ENCODE assay signal across 16 cellular contexts in genomic region chr7:109259151-109259550, GRCh38.
A peak's percentile ranks its signal among the peaks of the same experiment; 100 is the strongest.
DNase-seq lines count a peak whose midpoint lies in the region; ATAC-seq and TF ChIP-seq lines count a peak whose summit lies in the region.
"Had no signal": no experiment of that assay in that cellular context is flagged by ENCODE, and none has a peak within 500 bp of the region (broad histone marks: within the 10 kb centered on the region; RNA-seq: fewer than 3 reads in every experiment).

No MANE protein-coding gene starts in this region.

- H3K4me1 ChIP-seq in H9 (ENCODE audit: insufficient read depth, low read length) (peaks cover 2% of the 10 kb centered on the region; the same call in 1 of the 2 replicates), SK-N-SH (ENCODE audit: control insufficient read depth in 1 of 2, insufficient read depth in 2 of 2, low read depth in 1 of 2, low read length in 1 of 2) (no peaks in the 10 kb centered on the region)

- H2BK12ac ChIP-seq in H9 (ENCODE audit: insufficient read length, low read depth, low read length): no peak overlapping the region

- H3K27ac Mint-ChIP-seq in H9 (peak overlapping the region in 2 of 3 experiments; percentile 57 to 77; a peak in 3 of 7 replicates), brain (peak overlapping the region in 3 of 5 experiments; percentile 4 to 56 (median 35))
- H3K27ac Mint-ChIP-seq in activated naive CD4-positive, alpha-beta T cell treated with anti-CD3 and anti-CD28 coated beads, Interleukin-2, amount 50 U/mL, for 72 hours: no peak overlapping the region
- H3K27ac Mint-ChIP-seq: IgD-negative memory B cell; stimulated activated naive B cell treated with anti-CD40 and anti-IgM and Interleukin-4, amounts not matched to agents 10 μg/mL and 1 μg/mL and 100 μg/mL, for 72 hours had no signal

- H2BK5ac ChIP-seq in H9 (ENCODE audit: insufficient read length, low read length): no peak overlapping the region

- H3F3A ChIP-seq in SK-N-SH (replicated peaks; ENCODE audit: insufficient read depth): no peaks in the 10 kb centered on the region

- no peak overlapping the region for H3K18ac ChIP-seq in H9 (ENCODE audit: insufficient read length, low read depth, low read length)

- POLR2A ChIA-PET in SK-N-SH (lab: Yijun Ruan, JAX) (no interaction called here), RWPE1 (lab: Yijun Ruan, JAX; ENCODE audit: low non-redundant PET) (no interaction called here)

- H3K9me2 ChIP-seq in SK-N-SH: peaks cover 7% of the 10 kb centered on the region; the same call in 1 of the 2 replicates

- DNase-seq in H9 (no peak), SK-N-SH (no peak), foreskin melanocyte (no peak), RWPE1 (ENCODE audit: low spot score) (no peak)
- DNase-seq in activated naive CD4-positive, alpha-beta T cell treated with anti-CD3 and anti-CD28 coated beads, Interleukin-2, amount 50 U/mL, for 72 hours (ENCODE audit: low spot score in 2 of 2): no peak
- DNase-seq: activated CD4-positive, CD25-positive, alpha-beta regulatory T cell treated with anti-CD3 and anti-CD28 coated beads, Interleukin-2, amount 50 U/mL, for 72 hours; activated gamma-delta T cell; C1 segment of cervical spinal cord; cerebellar nuclear complex; left cardiac atrium; stimulated activated naive B cell treated with anti-CD40 and anti-IgM and Interleukin-4, amounts not matched to agents 10 μg/mL and 1 μg/mL and 100 μg/mL, for 72 hours had no signal

- H2BK15ac ChIP-seq in H9 (ENCODE audit: low read depth, low read length): no peak overlapping the region

- H2AFZ ChIP-seq in H9 (ENCODE audit: low read length): no peak overlapping the region
- no peak overlapping the region; the same call in 1 of the 2 replicates for H2AFZ ChIP-seq in SK-N-SH (ENCODE audit: low read depth)

- H3K79me2 ChIP-seq in H9 (ENCODE audit: insufficient read depth, low read length) (no peaks in the 10 kb centered on the region), SK-N-SH (ENCODE audit: insufficient read depth) (no peaks in the 10 kb centered on the region)

- H3K36me3 Mint-ChIP-seq in H9 (ENCODE audit: insufficient read depth in 1 of 3, low read depth in 3 of 3) (no peaks in the 10 kb centered on the region; a peak in 1 of 7 replicates), brain (no peaks in the 10 kb centered on the region)
- no peaks in the 10 kb centered on the region for H3K36me3 Mint-ChIP-seq in activated naive CD4-positive, alpha-beta T cell treated with anti-CD3 and anti-CD28 coated beads, Interleukin-2, amount 50 U/mL, for 72 hours
- H3K36me3 Mint-ChIP-seq: IgD-negative memory B cell; stimulated activated naive B cell treated with anti-CD40 and anti-IgM and Interleukin-4, amounts not matched to agents 10 μg/mL and 1 μg/mL and 100 μg/mL, for 72 hours had no signal

- H4K5ac ChIP-seq in H9 (ENCODE audit: insufficient read length, low read depth, low read length): no peak overlapping the region

- no peaks in the 10 kb centered on the region for H3K27me3 ChIP-seq in H9 (ENCODE audit: insufficient read depth, low read length)
- H3K27me3 ChIP-seq in SK-N-SH (ENCODE audit: insufficient read depth): no peaks in the 10 kb centered on the region
- H3K27me3 ChIP-seq: neutrophil had no signal

- H3K4me3 ChIP-seq in SK-N-SH (ENCODE audit: low read depth in 2 of 2, low read length in 1 of 2): no peak overlapping the region

- no peak overlapping the region for H4K8ac ChIP-seq in H9 (replicated peaks; ENCODE audit: insufficient read length, low read depth, low read length)

- ATAC-seq in GM18867 (IDR thresholded peaks at IDR 0.05; ENCODE audit: unreplicated experiment) (peak; percentile 82), HG03457 (IDR thresholded peaks at IDR 0.05; ENCODE audit: unreplicated experiment) (peak; percentile 67)
- no peak for ATAC-seq in activated naive CD4-positive, alpha-beta T cell treated with anti-CD3 and anti-CD28 coated beads, Interleukin-2, amount 50 U/mL, for 72 hours
- ATAC-seq: left cardiac atrium; stimulated activated naive B cell treated with anti-CD40 and anti-IgM and Interleukin-4, amounts not matched to agents 10 μg/mL and 1 μg/mL and 100 μg/mL, for 72 hours had no signal

- TF ChIP-seq CTCF in H9 (conservative IDR thresholded peaks at IDR 0.05): no peak
- TF ChIP-seq CTCF in brain (conservative IDR thresholded peaks at IDR 0.05): no peak
- TF ChIP-seq CTCF in SK-N-SH (IDR thresholded peaks at IDR 0.05): no peak
- TF ChIP-seq CTCF in RWPE1 (conservative IDR thresholded peaks at IDR 0.05; ENCODE audit: low read depth): no peak

- TF ChIP-seq EP300 in SK-N-SH (IDR thresholded peaks at IDR 0.05; ENCODE audit: borderline replicate concordance in 1 of 2, low read depth in 1 of 2, low read length in 1 of 2): no peak

- H3K4me1 Mint-ChIP-seq in H9: peaks cover 8 to 9% of the 10 kb centered on the region in 2 experiments
- H3K4me1 Mint-ChIP-seq in brain: peaks cover 11% of the 10 kb centered on the region
- H3K4me1 Mint-ChIP-seq: IgD-negative memory B cell; stimulated activated naive B cell treated with anti-CD40 and anti-IgM and Interleukin-4, amounts not matched to agents 10 μg/mL and 1 μg/mL and 100 μg/mL, for 72 hours had no signal

- no peak overlapping the region for H3K4ac ChIP-seq in H9 (ENCODE audit: low read depth, low read length)

- no peak overlapping the region for H3T11ph ChIP-seq in H9 (ENCODE audit: low read length)

- H3K4me2 ChIP-seq in H9 (ENCODE audit: insufficient read depth, insufficient read length, low read length): no peak overlapping the region
- H3K4me2 ChIP-seq in SK-N-SH: no peak overlapping the region

- TF ChIP-seq RAD21 in SK-N-SH (IDR thresholded peaks at IDR 0.05; ENCODE audit: low read length): no peak

- H3K56ac ChIP-seq in H9 (ENCODE audit: insufficient read length, low read depth, low read length): no peak overlapping the region

- no peak overlapping the region for H3K27ac ChIP-seq in H9 (ENCODE audit: insufficient read length, low read depth, low read length)
- no peak overlapping the region for H3K27ac ChIP-seq in SK-N-SH (ENCODE audit: low read depth in 2 of 2, low read length in 1 of 2)
- H3K27ac ChIP-seq in RWPE1: no peak overlapping the region
- H3K27ac ChIP-seq: neutrophil had no signal

- H3K9me3 Mint-ChIP-seq in H9: no peaks in the 10 kb centered on the region; a peak in 1 of 5 replicates
- H3K9me3 Mint-ChIP-seq in brain: no peaks in the 10 kb centered on the region
- peaks cover 4 to 10% of the 10 kb centered on the region in 2 donors for H3K9me3 Mint-ChIP-seq in activated naive CD4-positive, alpha-beta T cell treated with anti-CD3 and anti-CD28 coated beads, Interleukin-2, amount 50 U/mL, for 72 hours
- H3K9me3 Mint-ChIP-seq: stimulated activated naive B cell treated with anti-CD40 and anti-IgM and Interleukin-4, amounts not matched to agents 10 μg/mL and 1 μg/mL and 100 μg/mL, for 72 hours had no signal

- H2BK20ac ChIP-seq in H9 (ENCODE audit: low read depth, low read length, poor library complexity, severe bottlenecking): no peak overlapping the region

- H3K27me3 Mint-ChIP-seq in H9 (ENCODE audit: low read depth) (no peaks in the 10 kb centered on the region), brain (peaks cover 5% of the 10 kb centered on the region)
- H3K27me3 Mint-ChIP-seq: IgD-negative memory B cell; stimulated activated naive B cell treated with anti-CD40 and anti-IgM and Interleukin-4, amounts not matched to agents 10 μg/mL and 1 μg/mL and 100 μg/mL, for 72 hours had no signal

- no peaks in the 10 kb centered on the region for H3K79me1 ChIP-seq in H9 (ENCODE audit: insufficient read depth, low read depth, low read length, poor library complexity, severe bottlenecking)

- no peaks in the 10 kb centered on the region for H3K23me2 ChIP-seq in H9 (ENCODE audit: insufficient read length, low read depth, low read length, poor library complexity, severe bottlenecking)

- H2AK5ac ChIP-seq in H9 (ENCODE audit: insufficient read length, low read length): no peak overlapping the region

- CTCF ChIA-PET in SK-N-SH (lab: Yijun Ruan, JAX): interaction anchor here (0.8 kb wide), 1 partner anchor 13 kb away, joined by 3 read pairs; no protein-coding TSS in a partner anchor
- CTCF ChIA-PET in RWPE1 (lab: Yijun Ruan, JAX): no interaction called here

- no peaks in the 10 kb centered on the region for H3K9me3 ChIP-seq in H9 (ENCODE audit: control insufficient read depth, low read depth, low read length)
- peaks cover 22% of the 10 kb centered on the region; the same call in 1 of the 2 replicates for H3K9me3 ChIP-seq in SK-N-SH
- H3K9me3 ChIP-seq: neutrophil had no signal

- no peak overlapping the region for H2BK120ac ChIP-seq in H9 (ENCODE audit: low read depth, low read length, poor library complexity, severe bottlenecking)

- no CpG with 5 or more reads among the region's 1 CpG for WGBS in H9 (ENCODE audit: extremely low coverage, insufficient read length, low lambda C conversion rate)
- 39% methylated on average over 1 of the region's 1 CpG for WGBS in SK-N-SH (ENCODE audit: low lambda C conversion rate)

- H4K20me1 ChIP-seq in H9 (ENCODE audit: control insufficient read depth, insufficient read depth, insufficient read length) (no peaks in the 10 kb centered on the region), SK-N-SH (ENCODE audit: insufficient read depth) (no peaks in the 10 kb centered on the region)

- H3K9ac ChIP-seq in H9 (ENCODE audit: extremely low read depth, insufficient read length, low read length): no peak overlapping the region
- H3K9ac ChIP-seq in SK-N-SH: no peak overlapping the region

- H3K36me3 ChIP-seq in SK-N-SH (replicated peaks in 1 of 2; ENCODE audit: control insufficient read depth in 1 of 2, insufficient read depth in 2 of 2, low read length in 1 of 2): peaks cover 0 to 4% of the 10 kb centered on the region in 2 experiments
- H3K36me3 ChIP-seq: neutrophil had no signal

- no peak overlapping the region for H4K91ac ChIP-seq in H9 (ENCODE audit: insufficient read length, low read depth, low read length)

- H3K4me3 Mint-ChIP-seq in H9 (no peak overlapping the region), brain (peak overlapping the region in 1 of 5 experiments; percentile 30)
- H3K4me3 Mint-ChIP-seq: IgD-negative memory B cell; stimulated activated naive B cell treated with anti-CD40 and anti-IgM and Interleukin-4, amounts not matched to agents 10 μg/mL and 1 μg/mL and 100 μg/mL, for 72 hours had no signal

- H3K14ac ChIP-seq in H9 (ENCODE audit: insufficient read depth, low read length): no peak overlapping the region

- no peak overlapping the region for H3K23ac ChIP-seq in H9 (ENCODE audit: insufficient read length, low read depth, low read length)

Comparison
In these comparisons a context has a peak if more than half of its experiments do, and no peak if none do; other contexts are left out.
1. ATAC-seq: peak in GM18867 (single experiment) and HG03457 (single experiment); none in activated naive CD4-positive, alpha-beta T cell treated with anti-CD3 and anti-CD28 coated beads, Interleukin-2, amount 50 U/mL, for 72 hours (0 of 2).
2. H3K27ac Mint-ChIP-seq: peak in H9 (2 of 3) and brain (3 of 5); none in activated naive CD4-positive, alpha-beta T cell treated with anti-CD3 and anti-CD28 coated beads, Interleukin-2, amount 50 U/mL, for 72 hours (0 of 2).